In genomic region chr1:5770981-5771765, GRCh38 we compare ENCODE assay signal across 10 cellular contexts.
DNase-seq lines count a peak whose midpoint lies in the region; ATAC-seq and TF ChIP-seq lines count a peak whose summit lies in the region.
"Had no signal": no experiment of that assay in that cellular context is flagged by ENCODE, and none has a peak within 500 bp of the region (broad histone marks: within the 10 kb centered on the region; RNA-seq: fewer than 3 reads in every experiment).

No MANE protein-coding gene starts in this region.

- H3K27me3 ChIP-seq in adrenal gland, result no peaks in the 10 kb centered on the region

- no peak for TF ChIP-seq CTCF in adrenal gland (IDR thresholded peaks at IDR 0.05)

- DNase-seq in D341Med (ENCODE audit: low spot score) (peak; percentile 55), NCI-H1694 treated with DMSO at 0.1 percent for 48 hours (lab: John Stamatoyannopoulos, UW) (peak; percentile 58), adrenal gland (peak in 6 of 7 donors; percentile 46 to 76 (median 66)), midbrain (lab: John Stamatoyannopoulos, UW) (peak; percentile 26)
- DNase-seq in activated naive CD4-positive, alpha-beta T cell treated with Interleukin-2 at 50 U/mL for 16 hours, result no peak
- DNase-seq: stimulated activated naive CD4-positive, alpha-beta T cell treated with Interleukin-2 at 50 U/mL for 16 hours; T-helper 1 cell had no signal

- TF ChIP-seq POLR2A in adrenal gland (IDR thresholded peaks at IDR 0.05), result peak in 1 of 2 donors; percentile 33

- no peaks in the 10 kb centered on the region for H3K36me3 ChIP-seq in adrenal gland (replicated peaks in 1 of 2)

- peaks cover 7 to 14% of the 10 kb centered on the region in 2 donors for H3K4me1 ChIP-seq in adrenal gland (replicated peaks in 1 of 2)

- ATAC-seq in GM18502 (IDR thresholded peaks at IDR 0.05; ENCODE audit: poor library complexity, unreplicated experiment) (no peak), GM21576 (IDR thresholded peaks at IDR 0.05; ENCODE audit: unreplicated experiment) (no peak), HG03354 (IDR thresholded peaks at IDR 0.05; ENCODE audit: poor library complexity, severe bottlenecking, unreplicated experiment) (no peak)

- no peaks in the 10 kb centered on the region for H3K9me3 ChIP-seq in adrenal gland (replicated peaks in 1 of 3)

- WGBS in adrenal gland, 4 donors, result 14 to 33% (median 20%) methylated on average over 3 to 23 of the region's 23 CpGs

- peak overlapping the region in 1 of 4 donors; percentile 28 for H3K4me3 ChIP-seq in adrenal gland

- intact Hi-C loops in adrenal gland (cut with DNase I), result no loop called here

- peak overlapping the region in 2 of 5 donors; percentile 11 to 81 for H3K27ac ChIP-seq in adrenal gland
